In the genomic region with DNA sequence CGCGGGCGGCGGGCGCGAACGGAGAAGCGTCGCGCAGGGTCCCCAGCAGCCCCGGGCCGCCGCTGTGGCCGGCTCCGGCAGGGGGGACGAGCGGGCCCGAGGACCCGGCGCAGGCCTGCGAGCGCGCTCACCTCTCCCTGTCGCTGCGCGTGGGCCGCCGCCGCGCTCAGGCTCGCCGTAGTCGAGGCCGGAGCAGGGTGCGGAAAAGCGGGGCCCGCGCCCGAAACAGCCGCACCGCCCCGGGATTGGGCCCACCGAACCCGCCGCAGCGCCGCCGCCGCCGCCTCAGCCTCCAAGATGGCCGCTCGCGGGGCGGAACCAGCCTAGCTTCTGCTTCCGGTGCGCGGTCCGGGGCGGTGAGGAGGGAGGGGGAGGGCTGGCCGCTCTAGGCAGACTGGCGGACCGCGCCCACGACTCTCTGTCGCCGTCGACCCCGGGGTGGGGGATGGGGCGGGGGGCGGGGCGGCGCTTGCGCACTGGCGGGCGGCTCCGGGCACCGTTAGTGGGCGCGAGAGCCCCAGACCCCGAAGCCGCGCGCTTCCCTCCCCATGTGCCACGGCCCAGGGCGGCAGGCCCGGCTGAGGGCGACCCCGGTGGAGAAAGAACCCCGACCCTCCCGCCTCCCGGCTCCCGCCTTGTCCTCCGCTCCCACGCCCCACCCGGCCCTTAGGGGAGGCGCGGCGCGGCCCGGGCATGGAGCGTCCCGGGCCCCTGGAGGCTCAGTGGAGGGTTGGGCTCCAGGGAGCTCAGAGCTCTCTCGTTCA, we compare ENCODE assay signal across 8 cellular contexts. TPM values are rescaled to one million over a fixed set of nuclear protein-coding genes. Genes with fewer than 3 reads are reported as not detected.
A peak's percentile ranks its signal among the peaks of the same experiment; 100 is the strongest.
DNase-seq lines count a peak whose midpoint lies in the region; ATAC-seq, FAIRE-seq and TF ChIP-seq lines count a peak whose summit lies in the region.

A gene (minus strand): TSS at position 320 of the 764 bp plus-strand sequence. CDS start 5,862 bp downstream, outside the sequence.

- H3K4me3 ChIP-seq in HEK293 (ENCODE audit: low read depth, low read length) (peak within 1 kb of the TSS; percentile 89), SU-DHL-6 (ENCODE audit: insufficient read depth, low read length, poor library complexity, severe bottlenecking) (peak within 1 kb of the TSS; percentile 92), pancreas (peak within 1 kb of the TSS; percentile 95 to 98 (median 96)), thyroid gland (replicated peaks in 1 of 3) (peak within 1 kb of the TSS; percentile 79 to 98 (median 85))

- H3K27me3 ChIP-seq in SU-DHL-6 (ENCODE audit: low read length), result no peaks in the 10 kb centered on the region
- H3K27me3 ChIP-seq in pancreas, result no peaks in the 10 kb centered on the region
- H3K27me3 ChIP-seq in thyroid gland, result no peaks in the 10 kb centered on the region

- H2AFZ ChIP-seq in SU-DHL-6 (ENCODE audit: low read depth, low read length, severe bottlenecking), result peak within 1 kb of the TSS; percentile 93

- H3K4me1 ChIP-seq in ES-I3 (ENCODE audit: insufficient read depth, low read length) (peaks cover 4% of the 10 kb centered on the region; the same call in 1 of the 2 replicates), HEK293 (ENCODE audit: control insufficient read depth, insufficient read depth, low read length) (0 out of 2 replicates have a peak, but pooled peaks cover 4% of the 10 kb centered on the region), pancreas (peaks cover 10 to 21% (median 14%) of the 10 kb centered on the region in 3 donors), thyroid gland (peaks cover 29 to 34% of the 10 kb centered on the region in 2 donors)

- no peaks in the 10 kb centered on the region for H3K9me2 ChIP-seq in SU-DHL-6 (replicated peaks; ENCODE audit: insufficient read depth, low read length)

- no peaks in the 10 kb centered on the region for H3F3A ChIP-seq in SU-DHL-6 (ENCODE audit: insufficient read depth)

- CTCF ChIA-PET in HEK293 (lab: Yijun Ruan, JAX), result interaction anchor here (0.6 to 0.8 kb wide), 2 partner anchors 8 to 9 kb away, joined by 3 read pairs; no protein-coding TSS in a partner anchor

- H3K9me3 ChIP-seq in ES-I3 (ENCODE audit: control insufficient read depth, insufficient read depth, low read length) (no peaks in the 10 kb centered on the region), HEK293 (ENCODE audit: control insufficient read depth, insufficient read depth, low read depth, low read length) (no peaks in the 10 kb centered on the region), SU-DHL-6 (ENCODE audit: insufficient read depth, low read length) (no peaks in the 10 kb centered on the region), pancreas (no peaks in the 10 kb centered on the region), thyroid gland (no peaks in the 10 kb centered on the region)

- H3K27me3 Mint-ChIP-seq in activated naive CD8-positive, alpha-beta T cell treated with anti-CD3 and anti-CD28 coated beads, Interleukin-2, amount 10 ng/mL, durations not matched to agents 7 days and 5 days, result no peaks in the 10 kb centered on the region

- H3K4me3 Mint-ChIP-seq in activated naive CD8-positive, alpha-beta T cell treated with anti-CD3 and anti-CD28 coated beads, Interleukin-2, amount 10 ng/mL, durations not matched to agents 7 days and 5 days, result peak within 1 kb of the TSS; percentile 89

- H3K79me2 ChIP-seq in SU-DHL-6 (ENCODE audit: insufficient read depth, low read length), result peaks cover 40% of the 10 kb centered on the region

- POLR2A ChIA-PET in HEK293 (lab: Yijun Ruan, JAX), result interaction anchor here (0.5 to 1.8 kb wide), 9 partner anchors 9 to 444 kb away, joined by 3 to 12 read pairs (median 3); no protein-coding TSS in a partner anchor
- POLR2A ChIA-PET in activated naive CD8-positive, alpha-beta T cell treated with anti-CD3 and anti-CD28 coated beads, Interleukin-2, amount 10 ng/mL, durations not matched to agents 7 days and 5 days (lab: Charles Lee), result interaction anchor here (0.6 to 1.7 kb wide), 14 partner anchors 11 to 260 kb away, joined by 3 to 6 read pairs (median 3); a partner anchor contains a TSS

- H3K36me3 Mint-ChIP-seq in activated naive CD8-positive, alpha-beta T cell treated with anti-CD3 and anti-CD28 coated beads, Interleukin-2, amount 10 ng/mL, durations not matched to agents 7 days and 5 days, result peaks cover 7% of the 10 kb centered on the region

- H3K27ac ChIP-seq in HEK293 (ENCODE audit: extremely low read depth, low read depth, low read length), result peak within 1 kb of the TSS; percentile 86
- peak within 1 kb of the TSS; percentile 43 for H3K27ac ChIP-seq in SU-DHL-6 (ENCODE audit: low read depth, low read length)
- peak within 1 kb of the TSS; percentile 35 to 61 (median 54) for H3K27ac ChIP-seq in pancreas
- peak within 1 kb of the TSS in 2 of 3 donors; percentile 45 to 47 for H3K27ac ChIP-seq in thyroid gland

- no peak for TF ChIP-seq CTCF in HEK293 (tag by site-specific recombination; IDR thresholded peaks at IDR 0.05)
- TF ChIP-seq CTCF in SU-DHL-6 (IDR thresholded peaks at IDR 0.05; ENCODE audit: insufficient read depth, low read length, poor library complexity, severe bottlenecking), result no peak
- TF ChIP-seq CTCF in pancreas (IDR thresholded peaks at IDR 0.05), result no peak
- TF ChIP-seq CTCF in thyroid gland (IDR thresholded peaks at IDR 0.05), result no peak

- H3K4me1 Mint-ChIP-seq in activated naive CD8-positive, alpha-beta T cell treated with anti-CD3 and anti-CD28 coated beads, Interleukin-2, amount 10 ng/mL, durations not matched to agents 7 days and 5 days, result peaks cover 24% of the 10 kb centered on the region

- 1% methylated on average over 58 to 103 of the region's 103 CpGs for WGBS in pancreas, 2 donors
- 0% methylated on average over 1 to 18 of the region's 103 CpGs for WGBS in thyroid gland, 2 donors

- peak; percentile 94 for ATAC-seq in activated naive CD8-positive, alpha-beta T cell treated with anti-CD3 and anti-CD28 coated beads, Interleukin-2, amount 10 ng/mL, durations not matched to agents 7 days and 5 days (ENCODE audit: low read depth)
- peak; percentile 98 for ATAC-seq in Right ventricle myocardium inferior
- ATAC-seq in pancreas, result peak; percentile 96 to 98 (median 96)

- peak within 1 kb of the TSS; percentile 89 for H3K9ac ChIP-seq in ES-I3 (ENCODE audit: low read depth, low read length)
- peak within 1 kb of the TSS; percentile 97 for H3K9ac ChIP-seq in SU-DHL-6 (ENCODE audit: low read length)

- H4K20me1 ChIP-seq in SU-DHL-6 (ENCODE audit: low read depth, low read length), result peaks cover 4% of the 10 kb centered on the region; the same call in 1 of the 2 replicates

- H3K4me2 ChIP-seq in SU-DHL-6 (ENCODE audit: low read depth, low read length, poor library complexity, severe bottlenecking), result peak within 1 kb of the TSS; percentile 90

- no peaks in the 10 kb centered on the region for H3K9me3 Mint-ChIP-seq in activated naive CD8-positive, alpha-beta T cell treated with anti-CD3 and anti-CD28 coated beads, Interleukin-2, amount 10 ng/mL, durations not matched to agents 7 days and 5 days

- intact Hi-C loops in Right ventricle myocardium inferior (cut with DNase I) (loop anchor here (2.0 kb wide), 1 partner anchor 41 kb away; a partner anchor contains a TSS), pancreas (cut with DNase I) (no loop called here), thyroid gland (cut with DNase I) (loop anchor here (10.0 kb wide), 1 partner anchor 51 kb away; a partner anchor contains a TSS)

- H3K36me3 ChIP-seq in ES-I3 (ENCODE audit: insufficient read depth, low read length) (no peaks in the 10 kb centered on the region), HEK293 (ENCODE audit: control insufficient read depth in 2 of 2, insufficient read depth in 1 of 2, low read length in 2 of 2) (peaks cover 4 to 40% of the 10 kb centered on the region in 2 experiments; a peak in 2 of 3 replicates), SU-DHL-6 (ENCODE audit: low read length) (no peaks in the 10 kb centered on the region), pancreas (no peaks in the 10 kb centered on the region), thyroid gland (no peaks in the 10 kb centered on the region)

- peak within 1 kb of the TSS; percentile 85 for H3K27ac Mint-ChIP-seq in activated naive CD8-positive, alpha-beta T cell treated with anti-CD3 and anti-CD28 coated beads, Interleukin-2, amount 10 ng/mL, durations not matched to agents 7 days and 5 days

- no peak for FAIRE-seq in pancreas (lab: Jason Lieb, UNC)

- peak in 1 of 2 donors; percentile 74 for TF ChIP-seq POLR2A in thyroid gland (IDR thresholded peaks at IDR 0.05)

- DNase-seq in NCI-H1048 (lab: John Stamatoyannopoulos, UW) (peak; percentile 78), Right ventricle myocardium inferior (ENCODE audit: missing footprints) (peak; percentile 97), pancreas (peak; percentile 92 to 98 (median 95)), thyroid gland (peak; percentile 95)
- DNase-seq in activated naive CD8-positive, alpha-beta T cell treated with anti-CD3 and anti-CD28 coated beads, Interleukin-2, amount 10 ng/mL, durations not matched to agents 7 days and 5 days, result peak; percentile 92

TF ChIP-seq in HEK293, 187 proteins besides CTCF, POLR2A, EP300 and RAD21 (continues in another document):
- TF ChIP-seq, protein P1, sequence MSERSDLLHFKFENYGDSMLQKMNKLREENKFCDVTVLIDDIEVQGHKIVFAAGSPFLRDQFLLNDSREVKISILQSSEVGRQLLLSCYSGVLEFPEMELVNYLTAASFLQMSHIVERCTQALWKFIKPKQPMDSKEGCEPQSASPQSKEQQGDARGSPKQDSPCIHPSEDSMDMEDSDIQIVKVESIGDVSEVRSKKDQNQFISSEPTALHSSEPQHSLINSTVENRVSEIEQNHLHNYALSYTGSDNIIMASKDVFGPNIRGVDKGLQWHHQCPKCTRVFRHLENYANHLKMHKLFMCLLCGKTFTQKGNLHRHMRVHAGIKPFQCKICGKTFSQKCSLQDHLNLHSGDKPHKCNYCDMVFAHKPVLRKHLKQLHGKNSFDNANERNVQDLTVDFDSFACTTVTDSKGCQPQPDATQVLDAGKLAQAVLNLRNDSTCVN (tag by site-specific recombination; optimal IDR thresholded peaks at IDR 0.05), result peak; percentile 62
- TF ChIP-seq, protein P2, sequence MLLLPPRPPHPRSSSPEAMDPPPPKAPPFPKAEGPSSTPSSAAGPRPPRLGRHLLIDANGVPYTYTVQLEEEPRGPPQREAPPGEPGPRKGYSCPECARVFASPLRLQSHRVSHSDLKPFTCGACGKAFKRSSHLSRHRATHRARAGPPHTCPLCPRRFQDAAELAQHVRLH (tag by site-specific recombination; IDR thresholded peaks at IDR 0.05), result no peak
- 0 out of 2 replicates have a peak, but pooled peaks have one; percentile 54 for TF ChIP-seq ZNF610 (tag by site-specific recombination; IDR thresholded peaks at IDR 0.05; ENCODE audit: borderline replicate concordance)

RNA-seq across cellular contexts. Expression of the gene that starts here (rescaled TPM):
- 10 to 100 TPM; 75.7 to 78.1 TPM for total RNA-seq in activated naive CD8-positive, alpha-beta T cell treated with anti-CD3 and anti-CD28 coated beads, Interleukin-2, amount 10 ng/mL, durations not matched to agents 7 days and 5 days
- total RNA-seq in Right ventricle myocardium inferior, result 40.0 TPM
- 10 to 100 TPM; 20.8 to 30.4 (median 22.3) TPM for total RNA-seq in pancreas
- 10 to 100 TPM; 34.1 to 44.5 TPM for polyA plus RNA-seq in pancreas
- total RNA-seq in thyroid gland, result 10 to 100 TPM; 33.0 to 58.4 (median 36.2) TPM

Comparison
In these comparisons a context has a peak if more than half of its experiments do, and no peak if none do; other contexts are left out.
1. Peak in every context shown above with its lines: DNase-seq, ATAC-seq, H3K4me3 ChIP-seq and H3K27ac ChIP-seq.
2. intact Hi-C loops: an anchor here in Right ventricle myocardium inferior (2.0 kb wide) and thyroid gland (10.0 kb wide); none called in pancreas.